ENCODE assay signal across 22 cellular contexts in genomic region chr17:34155947-34156346, GRCh38.
"Had no signal": no experiment of that assay in that cellular context is flagged by ENCODE, and none has a peak within 500 bp of the region (broad histone marks: within the 10 kb centered on the region; RNA-seq: fewer than 3 reads in every experiment).

No MANE protein-coding gene starts in this region.

- H3K4me1 Mint-ChIP-seq: activated B cell treated with CpG ODN at 0.5 μM for 24 hours; activated T-helper 17 cell treated with anti-CD3 and anti-CD28 coated beads, Interleukin-2, amount 50 U/mL, for 72 hours had no signal

- H3K9me3 Mint-ChIP-seq: activated CD8-positive, alpha-beta T cell treated with anti-CD3 and anti-CD28 coated beads for 36 hours; activated naive CD4-positive, alpha-beta T cell treated with anti-CD3 and anti-CD28 coated beads for 36 hours; T-helper 2 cell treated with Interferon-gamma antibody and Interleukin-4, amounts not matched to agents 5 μg/mL and 100 μg/mL, for 36 hours had no signal

- H3K27ac Mint-ChIP-seq: activated B cell treated with CpG ODN at 0.5 μM for 24 hours; activated CD8-positive, alpha-beta T cell treated with anti-CD3 and anti-CD28 coated beads for 36 hours; activated naive CD4-positive, alpha-beta T cell treated with anti-CD3 and anti-CD28 coated beads for 36 hours; activated T-helper 17 cell treated with anti-CD3 and anti-CD28 coated beads, Interleukin-2, amount 50 U/mL, for 72 hours; dendritic cell treated with granulocyte-macrophage colony-stimulating factor and Interleukin-4, amounts not matched to agents 40 ng/mL and 50 ng/mL, for 4 days; nephron had no signal

- H3K27me3 ChIP-seq: ascending aorta had no signal

- DNase-seq: activated B cell treated with CpG ODN at 0.5 μM for 24 hours; activated T-cell treated with anti-CD3 and anti-CD28 coated beads, Interleukin-2, amount 50 U/mL, for 1 hour; cerebellar nuclear complex; effector memory CD4-positive, alpha-beta T cell; esophagus squamous epithelium; left lung; midbrain; stimulated activated CD4-positive, alpha-beta T cell treated with anti-CD3 and anti-CD28 coated beads, Interleukin-2, amount 100 ng/mL, for 24 hours; stimulated activated naive CD4-positive, alpha-beta T cell treated with Interleukin-2 at 50 U/mL for 16 hours; tibial artery had no signal

- H3K27ac ChIP-seq: ascending aorta, breast epithelium, esophagus squamous epithelium, hepatocyte, left lung, prostate gland, right atrium auricular region, tibial artery, vagina had no signal

- H3K36me3 ChIP-seq: ascending aorta, breast epithelium, esophagus squamous epithelium, left lung, prostate gland, right atrium auricular region, tibial artery, vagina had no signal

- H3K4me3 ChIP-seq: ascending aorta, hepatocyte, left lung, prostate gland, right atrium auricular region, tibial artery, vagina had no signal

- H3K4me3 Mint-ChIP-seq: activated B cell treated with CpG ODN at 0.5 μM for 24 hours; activated CD8-positive, alpha-beta T cell treated with anti-CD3 and anti-CD28 coated beads for 36 hours; activated naive CD4-positive, alpha-beta T cell treated with anti-CD3 and anti-CD28 coated beads for 36 hours; activated T-helper 17 cell treated with anti-CD3 and anti-CD28 coated beads, Interleukin-2, amount 50 U/mL, for 72 hours; dendritic cell treated with granulocyte-macrophage colony-stimulating factor and Interleukin-4, amounts not matched to agents 40 ng/mL and 50 ng/mL, for 4 days had no signal

- H3K9me3 ChIP-seq: ascending aorta, esophagus squamous epithelium, left lung, prostate gland, tibial artery, vagina had no signal

- ATAC-seq: activated T-helper 17 cell treated with anti-CD3 and anti-CD28 coated beads, Interleukin-2, amount 50 U/mL, for 72 hours; left lung had no signal

- H3K4me1 ChIP-seq: ascending aorta, breast epithelium, left lung, prostate gland, vagina had no signal
